In genomic region chr2:40844353-40845277, GRCh38 we compare ENCODE assay signal across 10 cellular contexts.
DNase-seq lines count a peak whose midpoint lies in the region; ATAC-seq and TF ChIP-seq lines count a peak whose summit lies in the region.
"Had no signal": no experiment of that assay in that cellular context is flagged by ENCODE, and none has a peak within 500 bp of the region (broad histone marks: within the 10 kb centered on the region; RNA-seq: fewer than 3 reads in every experiment).

No MANE protein-coding gene starts in this region.

- WGBS in H9 (ENCODE audit: extremely low coverage, insufficient read length, low lambda C conversion rate) = no CpG with 5 or more reads among the region's 8 CpGs

- no TSS peak for BruUV-seq in PC-3 (replicated peaks; lab: Mats Ljungman, UMichigan)

- no peaks in the 10 kb centered on the region for H3K9me2 ChIP-seq in PC-3 (replicated peaks; ENCODE audit: low read length)

- H3K4me3 Mint-ChIP-seq in H9 = no peak overlapping the region
- no peak overlapping the region for H3K4me3 Mint-ChIP-seq in stimulated activated naive B cell treated with anti-CD40 and anti-IgM and Interleukin-4, amounts not matched to agents 10 μg/mL and 1 μg/mL and 100 μg/mL, for 72 hours

- no peaks in the 10 kb centered on the region for H3K9me3 Mint-ChIP-seq in H9
- no peaks in the 10 kb centered on the region for H3K9me3 Mint-ChIP-seq in stimulated activated naive B cell treated with anti-CD40 and anti-IgM and Interleukin-4, amounts not matched to agents 10 μg/mL and 1 μg/mL and 100 μg/mL, for 72 hours

- H2BK120ac ChIP-seq in H9 (ENCODE audit: low read depth, low read length, poor library complexity, severe bottlenecking) = no peak overlapping the region

- no peak overlapping the region for H3K4me2 ChIP-seq in H9 (ENCODE audit: insufficient read depth, insufficient read length, low read length)
- peak overlapping the region; percentile 82 for H3K4me2 ChIP-seq in PC-3 (ENCODE audit: low read length)

- H3K4me3 ChIP-seq in PC-3 (ENCODE audit: low read length) = peak overlapping the region; percentile 68

- H4K20me1 ChIP-seq in H9 (ENCODE audit: control insufficient read depth, insufficient read depth, insufficient read length) (no peaks in the 10 kb centered on the region), PC-3 (ENCODE audit: low read length) (no peaks in the 10 kb centered on the region)

- no peak overlapping the region for H2BK5ac ChIP-seq in H9 (ENCODE audit: insufficient read length, low read length)

- no peaks in the 10 kb centered on the region for H3K23me2 ChIP-seq in H9 (ENCODE audit: insufficient read length, low read depth, low read length, poor library complexity, severe bottlenecking)

- no peak overlapping the region for H4K91ac ChIP-seq in H9 (ENCODE audit: insufficient read length, low read depth, low read length)

- H3F3A ChIP-seq in PC-3 (ENCODE audit: low read length, unreplicated experiment) = no peaks in the 10 kb centered on the region

- H3K79me1 ChIP-seq in H9 (ENCODE audit: insufficient read depth, low read depth, low read length, poor library complexity, severe bottlenecking) = no peaks in the 10 kb centered on the region

- H3K4me1 ChIP-seq in H9 (ENCODE audit: insufficient read depth, low read length) (peaks cover 2% of the 10 kb centered on the region; the same call in 1 of the 2 replicates), PC-3 (ENCODE audit: insufficient read depth, low read length) (peaks cover 7% of the 10 kb centered on the region)

- no peak overlapping the region for H3K18ac ChIP-seq in H9 (ENCODE audit: insufficient read length, low read depth, low read length)

- H3K36me3 Mint-ChIP-seq in H9 (ENCODE audit: insufficient read depth in 1 of 3, low read depth in 3 of 3) = no peaks in the 10 kb centered on the region
- H3K36me3 Mint-ChIP-seq in stimulated activated naive B cell treated with anti-CD40 and anti-IgM and Interleukin-4, amounts not matched to agents 10 μg/mL and 1 μg/mL and 100 μg/mL, for 72 hours = no peaks in the 10 kb centered on the region

- no peaks in the 10 kb centered on the region for H3K36me3 ChIP-seq in PC-3 (ENCODE audit: low read depth, low read length)

- intact Hi-C loops in PC-3 (cut with micrococcal nuclease) = loop anchor here (1.0 to 10.0 kb wide), 4 partner anchors 110 to 568 kb away; no protein-coding TSS in a partner anchor

- no peak overlapping the region for H3T11ph ChIP-seq in H9 (ENCODE audit: low read length)

- H2AFZ ChIP-seq in H9 (ENCODE audit: low read length) (peak overlapping the region; percentile 93), PC-3 (ENCODE audit: low read length) (peak overlapping the region; percentile 87)

- CTCF ChIA-PET in PC-3 (lab: Charles Lee) = interaction anchor here (0.6 to 1.0 kb wide), 3 partner anchors 287 to 555 kb away, joined by 3 to 7 read pairs (median 5); no protein-coding TSS in a partner anchor

- H3K9me3 ChIP-seq in H9 (ENCODE audit: control insufficient read depth, low read depth, low read length) (no peaks in the 10 kb centered on the region), PC-3 (ENCODE audit: low read length) (no peaks in the 10 kb centered on the region)

- H3K27ac ChIP-seq in H9 (ENCODE audit: insufficient read length, low read depth, low read length) = no peak overlapping the region
- H3K27ac ChIP-seq in PC-3 (ENCODE audit: low read length) = no peak overlapping the region

- no peak overlapping the region for H4K5ac ChIP-seq in H9 (ENCODE audit: insufficient read length, low read depth, low read length)

- ATAC-seq in PC-3 (peak; percentile 99), GM18519 (IDR thresholded peaks at IDR 0.05; ENCODE audit: low FRiP score, unreplicated experiment) (no peak), HG03354 (IDR thresholded peaks at IDR 0.05; ENCODE audit: poor library complexity, severe bottlenecking, unreplicated experiment) (no peak)
- no peak for ATAC-seq in stimulated activated naive B cell treated with anti-CD40 and anti-IgM and Interleukin-4, amounts not matched to agents 10 μg/mL and 1 μg/mL and 100 μg/mL, for 72 hours (replicated peaks)

- POLR2A ChIA-PET in PC-3 (lab: Charles Lee; ENCODE audit: unreplicated experiment) = interaction anchor here (0.6 to 0.9 kb wide), 2 partner anchors 252 to 556 kb away, joined by 3 to 7 read pairs; no protein-coding TSS in a partner anchor

- H2AK5ac ChIP-seq in H9 (ENCODE audit: insufficient read length, low read length) = no peak overlapping the region

- H3K27ac Mint-ChIP-seq in H9 = peak overlapping the region in 1 of 3 experiments; percentile 47; a peak in 1 of 7 replicates
- no peak overlapping the region for H3K27ac Mint-ChIP-seq in stimulated activated naive B cell treated with anti-CD40 and anti-IgM and Interleukin-4, amounts not matched to agents 10 μg/mL and 1 μg/mL and 100 μg/mL, for 72 hours
- H3K27ac Mint-ChIP-seq: activated T-helper 2 cell treated with anti-CD3 and anti-CD28 coated beads, Interferon-gamma antibody, Interleukin-2, Interleukin-4, amounts not matched to agents 10 μg/mL and 5 μg/mL and 100 μg/mL, durations not matched to agents 14 hours and 24 hours and 36 hours had no signal

- no peak overlapping the region for H3K4ac ChIP-seq in H9 (ENCODE audit: low read depth, low read length)

- H3K27me3 ChIP-seq in H9 (ENCODE audit: insufficient read depth, low read length) = no peaks in the 10 kb centered on the region
- H3K27me3 ChIP-seq in PC-3 (ENCODE audit: low read length) = no peaks in the 10 kb centered on the region

- no peak overlapping the region for H2BK20ac ChIP-seq in H9 (ENCODE audit: low read depth, low read length, poor library complexity, severe bottlenecking)

- H3K56ac ChIP-seq in H9 (ENCODE audit: insufficient read length, low read depth, low read length) = no peak overlapping the region

- no peak overlapping the region for H3K23ac ChIP-seq in H9 (ENCODE audit: insufficient read length, low read depth, low read length)

- H3K9ac ChIP-seq in H9 (ENCODE audit: extremely low read depth, insufficient read length, low read length) (no peak overlapping the region), PC-3 (ENCODE audit: low read length) (0 out of 2 replicates have a peak overlapping the region, but pooled peaks have one; percentile 19)

- peaks cover 5 to 9% of the 10 kb centered on the region in 2 experiments; a peak in 3 of 4 replicates for H3K4me1 Mint-ChIP-seq in H9
- H3K4me1 Mint-ChIP-seq in stimulated activated naive B cell treated with anti-CD40 and anti-IgM and Interleukin-4, amounts not matched to agents 10 μg/mL and 1 μg/mL and 100 μg/mL, for 72 hours = no peaks in the 10 kb centered on the region

- H4K8ac ChIP-seq in H9 (replicated peaks; ENCODE audit: insufficient read length, low read depth, low read length) = no peak overlapping the region

- H2BK12ac ChIP-seq in H9 (ENCODE audit: insufficient read length, low read depth, low read length) = peak overlapping the region; percentile 50

- no peak overlapping the region for H2BK15ac ChIP-seq in H9 (ENCODE audit: low read depth, low read length)

- H3K79me2 ChIP-seq in H9 (ENCODE audit: insufficient read depth, low read length) (no peaks in the 10 kb centered on the region), PC-3 (ENCODE audit: low read length) (no peaks in the 10 kb centered on the region)

- no peak overlapping the region for H3K14ac ChIP-seq in H9 (ENCODE audit: insufficient read depth, low read length)

- no peaks in the 10 kb centered on the region for H3K27me3 Mint-ChIP-seq in H9 (ENCODE audit: low read depth)
- no peaks in the 10 kb centered on the region for H3K27me3 Mint-ChIP-seq in stimulated activated naive B cell treated with anti-CD40 and anti-IgM and Interleukin-4, amounts not matched to agents 10 μg/mL and 1 μg/mL and 100 μg/mL, for 72 hours

- peak; percentile 65 for TF ChIP-seq CTCF in H9 (conservative IDR thresholded peaks at IDR 0.05)
- TF ChIP-seq CTCF in PC-3 (conservative IDR thresholded peaks at IDR 0.05; ENCODE audit: low read depth, low read length) = peak; percentile 82

- peak; percentile 7 for DNase-seq in COR-L47 (lab: John Stamatoyannopoulos, UW)
- DNase-seq in H9 = peak; percentile 49
- DNase-seq in PC-3 = peak; percentile 92
- peak; percentile 3 for DNase-seq in glomerular visceral epithelial cell (ENCODE audit: extremely low spot score)
- no peak for DNase-seq in stimulated activated naive B cell treated with anti-CD40 and anti-IgM and Interleukin-4, amounts not matched to agents 10 μg/mL and 1 μg/mL and 100 μg/mL, for 72 hours
- DNase-seq in NCI-H2227 treated with DMSO at 0.1 percent for 48 hours (lab: John Stamatoyannopoulos, UW) = no peak
- DNase-seq: stimulated activated CD4-positive, alpha-beta T cell treated with anti-CD3 and anti-CD28 coated beads, Interleukin-4, amount 100 ng/mL, for 4 hours had no signal

Comparison
In these comparisons a context has a peak if more than half of its experiments do, and no peak if none do; other contexts are left out.
1. DNase-seq: peak in COR-L47 (single experiment), H9 (single experiment), PC-3 (single experiment) and glomerular visceral epithelial cell (single experiment); none in stimulated activated naive B cell treated with anti-CD40 and anti-IgM and Interleukin-4, amounts not matched to agents 10 μg/mL and 1 μg/mL and 100 μg/mL, for 72 hours (single experiment) and NCI-H2227 treated with DMSO at 0.1 percent for 48 hours (single experiment).